Comparison of ENCODE assay signal across 8 cellular contexts in genomic region chr17:31524926-31525800, GRCh38.
A peak's percentile ranks its signal among the peaks of the same experiment; 100 is the strongest.
DNase-seq lines count a peak whose midpoint lies in the region; ATAC-seq, FAIRE-seq and TF ChIP-seq lines count a peak whose summit lies in the region.

No MANE protein-coding gene starts in this region.

- intact Hi-C loops in dorsolateral prefrontal cortex (cut with DNase I), result loop anchor here (1.0 to 2.0 kb wide), 4 partner anchors 88 to 136 kb away; no protein-coding TSS in a partner anchor

- POLR2A ChIA-PET in BJ (lab: Charles Lee), result no interaction called here
- POLR2A ChIA-PET in activated CD4-positive, alpha-beta memory T cell treated with anti-CD3 and anti-CD28 coated beads, Interleukin-2, amount 10 ng/mL, durations not matched to agents 7 days and 5 days (lab: Charles Lee), result interaction anchor here (0.9 to 2.5 kb wide), 4 partner anchors 15 to 136 kb away, joined by 3 to 7 read pairs (median 4); no protein-coding TSS in a partner anchor

- no peaks in the 10 kb centered on the region for H3K36me3 ChIP-seq in BJ (ENCODE audit: control insufficient read depth, insufficient read depth, low read length)

- H3K4me1 Mint-ChIP-seq in activated CD4-positive, alpha-beta memory T cell treated with anti-CD3 and anti-CD28 coated beads, Interleukin-2, amount 10 ng/mL, durations not matched to agents 7 days and 5 days, result no peaks in the 10 kb centered on the region

- H3K9me3 Mint-ChIP-seq in activated CD4-positive, alpha-beta memory T cell treated with anti-CD3 and anti-CD28 coated beads, Interleukin-2, amount 10 ng/mL, durations not matched to agents 7 days and 5 days, result no peaks in the 10 kb centered on the region

- TF ChIP-seq POLR2A in H54 (IDR thresholded peaks at IDR 0.05; ENCODE audit: low read depth, low read length), result no peak

- no peak overlapping the region for H3K27ac Mint-ChIP-seq in activated CD4-positive, alpha-beta memory T cell treated with anti-CD3 and anti-CD28 coated beads, Interleukin-2, amount 10 ng/mL, durations not matched to agents 7 days and 5 days

- H3K27me3 Mint-ChIP-seq in activated CD4-positive, alpha-beta memory T cell treated with anti-CD3 and anti-CD28 coated beads, Interleukin-2, amount 10 ng/mL, durations not matched to agents 7 days and 5 days, result no peaks in the 10 kb centered on the region

- peaks cover 28% of the 10 kb centered on the region for H3K36me3 Mint-ChIP-seq in activated CD4-positive, alpha-beta memory T cell treated with anti-CD3 and anti-CD28 coated beads, Interleukin-2, amount 10 ng/mL, durations not matched to agents 7 days and 5 days (ENCODE audit: low read depth)

- FAIRE-seq in H54 (lab: Jason Lieb, UNC), result no peak

- no peak overlapping the region for H3K4me3 Mint-ChIP-seq in activated CD4-positive, alpha-beta memory T cell treated with anti-CD3 and anti-CD28 coated beads, Interleukin-2, amount 10 ng/mL, durations not matched to agents 7 days and 5 days

- H3K4me3 ChIP-seq in BJ (ENCODE audit: low read depth, low read length), result no peak overlapping the region
- peak overlapping the region in 1 of 59 donors; percentile 9 for H3K4me3 ChIP-seq in dorsolateral prefrontal cortex

- peak overlapping the region in 42 of 59 donors; percentile 6 to 77 (median 50) for H3K27ac ChIP-seq in dorsolateral prefrontal cortex

- peak; percentile 95 for TF ChIP-seq CTCF in BJ (IDR thresholded peaks at IDR 0.05; ENCODE audit: insufficient read depth, low read depth, low read length)
- peak; percentile 64 to 99 (median 96) for TF ChIP-seq CTCF in dorsolateral prefrontal cortex (IDR thresholded peaks at IDR 0.05 in 54 of 56, conservative IDR thresholded peaks at IDR 0.05 in 2 of 56; ENCODE audit: low read depth in 1 of 56, partially characterized antibody in 56 of 56)

- ATAC-seq in HG02884 (IDR thresholded peaks at IDR 0.05; ENCODE audit: unreplicated experiment), result no peak

- DNase-seq in BJ (ENCODE audit: low read depth) (peak; percentile 47), H54 (ENCODE audit: insufficient read length, low spot score) (peak; percentile 69), NCI-H774 (lab: John Stamatoyannopoulos, UW) (peak; percentile 39), dorsolateral prefrontal cortex (peak; percentile 79 to 94 (median 89)), lung microvascular endothelial cell (ENCODE audit: low read depth in 2 of 2) (peak; percentile 82 to 86)
- DNase-seq in activated CD4-positive, alpha-beta memory T cell treated with anti-CD3 and anti-CD28 coated beads, Interleukin-2, amount 10 ng/mL, durations not matched to agents 7 days and 5 days, result peak; percentile 85
- DNase-seq in stimulated activated CD8-positive, alpha-beta memory T cell treated with anti-CD3 and anti-CD28 coated beads, Interleukin-12 subunit alpha, Interleukin-12 subunit beta, amount 100 ng/mL, for 24 hours (ENCODE audit: extremely low read depth), result peak; percentile 64

- CTCF ChIA-PET in BJ (lab: Yijun Ruan, JAX), result interaction anchor here (0.6 to 11.7 kb wide), 21 partner anchors 9 to 327 kb away, joined by 3 to 139 read pairs (median 5); no protein-coding TSS in a partner anchor
- CTCF ChIA-PET in activated CD4-positive, alpha-beta memory T cell treated with anti-CD3 and anti-CD28 coated beads, Interleukin-2, amount 10 ng/mL, durations not matched to agents 7 days and 5 days (lab: Charles Lee), result interaction anchor here (0.9 to 5.3 kb wide), 12 partner anchors 14 to 135 kb away, joined by 3 to 26 read pairs (median 5); no protein-coding TSS in a partner anchor

- no peaks in the 10 kb centered on the region for H3K27me3 ChIP-seq in BJ (ENCODE audit: control insufficient read depth, insufficient read depth, low read length)
- no peaks in the 10 kb centered on the region for H3K27me3 ChIP-seq in dorsolateral prefrontal cortex

Comparison
In these comparisons a context has a peak if more than half of its experiments do, and no peak if none do; other contexts are left out.
1. DNase-seq: peak in every context shown above with its lines; median percentile 89 in dorsolateral prefrontal cortex; 85 in activated CD4-positive, alpha-beta memory T cell treated with anti-CD3 and anti-CD28 coated beads, Interleukin-2, amount 10 ng/mL, durations not matched to agents 7 days and 5 days; 84 in lung microvascular endothelial cell; 69 in H54; 64 in stimulated activated CD8-positive, alpha-beta memory T cell treated with anti-CD3 and anti-CD28 coated beads, Interleukin-12 subunit alpha, Interleukin-12 subunit beta, amount 100 ng/mL, for 24 hours; 47 in BJ; 39 in NCI-H774.